In the genomic region with DNA sequence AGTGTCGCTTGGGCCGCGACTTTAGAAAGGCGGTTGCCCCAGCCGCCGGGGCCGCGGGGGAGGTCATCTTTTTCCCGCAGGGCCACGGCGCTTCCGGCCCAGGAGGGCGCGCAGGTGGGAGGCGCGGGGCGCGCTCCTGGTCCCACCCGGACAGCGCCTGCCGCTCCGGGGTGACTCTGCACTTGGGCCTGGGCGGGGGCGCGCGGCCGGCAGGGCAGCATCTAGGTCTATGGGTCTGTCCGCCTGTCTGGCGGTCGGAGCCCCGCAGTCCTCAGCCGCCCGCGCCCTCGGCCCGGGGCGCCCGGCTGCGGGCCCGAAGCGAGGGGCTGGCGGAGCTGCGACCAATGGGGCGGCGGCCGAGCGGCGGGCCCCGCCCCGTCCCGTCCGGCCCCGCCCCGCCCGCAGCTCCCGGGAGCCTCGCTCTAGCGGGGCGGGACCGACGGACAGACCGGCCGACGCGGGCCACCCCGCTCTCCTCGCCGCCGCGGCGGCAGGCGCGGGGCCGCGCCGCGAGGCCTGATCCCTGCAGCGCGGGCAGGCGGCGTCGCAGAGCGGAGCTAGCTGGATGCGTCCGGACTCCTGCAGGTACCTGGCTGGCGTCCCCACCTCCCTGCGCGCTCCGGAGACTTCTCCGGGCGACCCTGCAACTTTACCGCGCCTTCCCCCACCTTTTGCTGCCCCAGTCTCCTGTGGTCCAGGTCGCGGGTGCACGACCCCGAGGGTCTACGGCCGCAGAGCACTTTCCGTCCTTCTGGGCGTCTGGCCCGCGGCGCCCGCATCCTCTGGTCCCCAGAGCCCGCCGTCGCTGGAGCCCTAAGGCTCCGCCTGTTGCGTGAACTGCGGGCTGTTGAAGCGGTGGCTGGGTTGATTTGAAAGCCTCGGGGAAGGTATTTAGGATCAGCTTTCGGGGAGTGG, we compare ENCODE assay signal across 8 cellular contexts. TPM values are rescaled to one million over a fixed set of nuclear protein-coding genes. Genes with fewer than 3 reads are reported as not detected.
A peak's percentile ranks its signal among the peaks of the same experiment; 100 is the strongest.
DNase-seq lines count a peak whose midpoint lies in the region; ATAC-seq and TF ChIP-seq lines count a peak whose summit lies in the region.

A gene with protein sequence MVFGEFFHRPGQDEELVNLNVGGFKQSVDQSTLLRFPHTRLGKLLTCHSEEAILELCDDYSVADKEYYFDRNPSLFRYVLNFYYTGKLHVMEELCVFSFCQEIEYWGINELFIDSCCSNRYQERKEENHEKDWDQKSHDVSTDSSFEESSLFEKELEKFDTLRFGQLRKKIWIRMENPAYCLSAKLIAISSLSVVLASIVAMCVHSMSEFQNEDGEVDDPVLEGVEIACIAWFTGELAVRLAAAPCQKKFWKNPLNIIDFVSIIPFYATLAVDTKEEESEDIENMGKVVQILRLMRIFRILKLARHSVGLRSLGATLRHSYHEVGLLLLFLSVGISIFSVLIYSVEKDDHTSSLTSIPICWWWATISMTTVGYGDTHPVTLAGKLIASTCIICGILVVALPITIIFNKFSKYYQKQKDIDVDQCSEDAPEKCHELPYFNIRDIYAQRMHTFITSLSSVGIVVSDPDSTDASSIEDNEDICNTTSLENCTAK (plus strand): TSS at position 446 of the 915 bp plus-strand sequence. CDS start 52,342 bp downstream, outside the sequence.

- peaks cover 36 to 40% of the 10 kb centered on the region in 2 donors for H3K27me3 ChIP-seq in duodenal mucosa (ENCODE audit: control insufficient read depth in 1 of 2, insufficient read depth in 2 of 2, low read length in 2 of 2)
- no peaks in the 10 kb centered on the region for H3K27me3 ChIP-seq in lung (ENCODE audit: control insufficient read depth, insufficient read depth)
- no peaks in the 10 kb centered on the region for H3K27me3 ChIP-seq in thyroid gland

- POLR2A ChIA-PET in RWPE1 (lab: Yijun Ruan, JAX; ENCODE audit: low non-redundant PET), result no interaction called here

- peak within 1 kb of the TSS in 1 of 2 donors; percentile 12 for H3K9ac ChIP-seq in duodenal mucosa (ENCODE audit: low read depth in 1 of 2, low read length in 2 of 2)

- H3K9me3 ChIP-seq in duodenal mucosa (ENCODE audit: control insufficient read depth in 1 of 2, low read length in 2 of 2) (no peaks in the 10 kb centered on the region), lung (ENCODE audit: control insufficient read depth in 2 of 2, insufficient read depth in 1 of 2, low read length in 1 of 2) (peaks cover 0 to 2% of the 10 kb centered on the region in 2 donors), thyroid gland (no peaks in the 10 kb centered on the region)

- DNase-seq in D341Med (ENCODE audit: low spot score) (peak; percentile 86), RWPE1 (ENCODE audit: low spot score) (peak; percentile 64), lung (ENCODE audit: low spot score) (no peak), thyroid gland (peak; percentile 42 to 55), mucosa of gallbladder (ENCODE audit: low spot score) (no peak)

- H3K4me1 ChIP-seq in duodenal mucosa (ENCODE audit: control insufficient read depth in 1 of 2, insufficient read depth in 2 of 2, low read length in 2 of 2) (peaks cover 6 to 15% of the 10 kb centered on the region in 2 donors), lung (ENCODE audit: control insufficient read depth in 2 of 2, insufficient read depth in 2 of 2, low read length in 2 of 2) (peaks cover 0 to 8% of the 10 kb centered on the region in 2 donors), thyroid gland (peaks cover 5 to 19% of the 10 kb centered on the region in 2 donors)

- TF ChIP-seq CTCF in RWPE1 (conservative IDR thresholded peaks at IDR 0.05; ENCODE audit: low read depth) (no peak), lung (IDR thresholded peaks at IDR 0.05; ENCODE audit: control extremely low read depth, extremely low read depth) (no peak), thyroid gland (IDR thresholded peaks at IDR 0.05) (no peak)

- WGBS in lung, 2 donors, result 1% methylated on average over 60 to 114 of the region's 114 CpGs
- 0 to 2% methylated on average over 24 to 41 of the region's 114 CpGs for WGBS in thyroid gland, 2 donors

- CTCF ChIA-PET in RWPE1 (lab: Yijun Ruan, JAX), result interaction anchor here (0.7 to 1.8 kb wide), 3 partner anchors 239 to 500 kb away, joined by 3 to 5 read pairs (median 5); no protein-coding TSS in a partner anchor

- H3K27ac ChIP-seq in RWPE1 (peak within 1 kb of the TSS; percentile 53), duodenal mucosa (ENCODE audit: low read depth, low read length) (no peak within 1 kb of the TSS), lung (ENCODE audit: low read depth in 1 of 2, low read length in 1 of 2) (peak within 1 kb of the TSS in 1 of 2 donors; percentile 95), thyroid gland (peak within 1 kb of the TSS in 1 of 3 donors; percentile 39)

- H3K36me3 ChIP-seq in duodenal mucosa (ENCODE audit: control insufficient read depth in 1 of 2, insufficient read depth in 2 of 2, low read length in 2 of 2), result no peaks in the 10 kb centered on the region
- H3K36me3 ChIP-seq in lung (ENCODE audit: control insufficient read depth in 2 of 2, insufficient read depth in 2 of 2, low read length in 2 of 2), result no peaks in the 10 kb centered on the region
- H3K36me3 ChIP-seq in thyroid gland, result no peaks in the 10 kb centered on the region

- TF ChIP-seq POLR2A in thyroid gland (IDR thresholded peaks at IDR 0.05), result peak in 1 of 2 donors; percentile 58

- peak; percentile 75 for ATAC-seq in GM19372 (IDR thresholded peaks at IDR 0.05; ENCODE audit: low read depth, unreplicated experiment)
- ATAC-seq in HG03342 (IDR thresholded peaks at IDR 0.05; ENCODE audit: unreplicated experiment), result peak; percentile 77
- ATAC-seq in lung (ENCODE audit: insufficient read depth, low FRiP score), result peak; percentile 88

- H3K4me3 ChIP-seq in duodenal mucosa (ENCODE audit: low read depth in 1 of 2, low read length in 2 of 2) (peak within 1 kb of the TSS; percentile 73 to 75), lung (peak within 1 kb of the TSS; percentile 63), thyroid gland (replicated peaks in 1 of 3) (peak within 1 kb of the TSS; percentile 52 to 63 (median 53))

- intact Hi-C loops in thyroid gland (cut with DNase I), result no loop called here

RNA-seq across cellular contexts. Expression of the gene that starts here (rescaled TPM):
- total RNA-seq in lung, result 10 to 100 TPM; 18.2 to 45.9 TPM
- polyA plus RNA-seq in lung, result 10 to 100 TPM; 15.4 to 23.5 TPM
- 10 to 100 TPM in 1 of 4 donors, 1 to 10 TPM in 3; 6.2 to 25.1 (median 7.6) TPM for total RNA-seq in thyroid gland
- total RNA-seq in mucosa of gallbladder, result 6.5 TPM

Comparison
In these comparisons a context has a peak if more than half of its experiments do, and no peak if none do; other contexts are left out.
1. DNase-seq: peak in D341Med (single experiment), RWPE1 (single experiment) and thyroid gland (2 of 2); none in lung (single experiment) and mucosa of gallbladder (single experiment).
2. Peak in every context shown above with its lines, with median percentiles within 50 percentile points of each other: ATAC-seq and H3K4me3 ChIP-seq.